In the genomic region with DNA sequence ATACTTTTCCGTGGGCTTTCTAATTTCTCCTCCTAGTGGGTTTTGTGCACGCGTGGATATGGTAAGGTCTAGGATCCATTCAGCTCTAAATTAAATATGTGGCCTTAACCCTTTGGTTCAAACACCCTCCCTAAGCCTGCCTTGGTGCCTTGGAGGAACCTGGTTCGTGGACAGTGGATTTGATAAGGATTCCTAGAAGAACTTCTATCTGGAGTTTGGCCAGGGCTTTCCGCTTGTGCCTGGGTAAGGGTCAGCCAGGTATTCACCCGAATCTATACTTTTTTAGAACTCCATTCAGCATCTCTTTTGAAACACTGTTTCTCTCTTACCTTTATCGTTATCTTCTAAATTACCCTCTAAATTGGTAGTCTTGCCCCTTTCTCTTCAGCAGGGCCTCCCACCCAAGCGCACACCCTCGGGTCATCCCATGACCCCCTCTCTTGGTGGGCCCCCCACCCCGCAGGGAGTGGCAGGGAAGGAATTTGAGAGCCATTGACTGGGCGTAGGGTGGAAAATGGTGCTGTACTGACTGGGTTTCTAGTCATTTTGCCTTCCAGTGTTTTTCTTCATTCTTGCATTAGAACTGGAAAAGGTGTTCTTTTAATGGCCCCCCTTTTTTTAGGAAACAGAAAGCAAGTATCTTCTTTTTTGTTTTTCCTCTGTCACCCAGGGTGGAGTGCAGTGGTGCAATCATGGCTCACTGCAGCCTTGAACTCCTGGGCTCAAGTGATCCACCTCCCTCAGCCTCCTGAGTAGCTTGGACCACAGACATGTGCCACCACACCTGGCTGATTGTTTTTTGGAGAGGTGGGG, we compare ENCODE assay signal across 8 cellular contexts. TPM values are rescaled to one million over a fixed set of nuclear protein-coding genes. Genes with fewer than 3 reads are reported as not detected.
DNase-seq lines count a peak whose midpoint lies in the region; ATAC-seq, FAIRE-seq and TF ChIP-seq lines count a peak whose summit lies in the region.

No MANE protein-coding gene starts in this region.

- CTCF ChIA-PET in SK-N-SH (lab: Yijun Ruan, JAX): interaction anchor here (1.7 to 1.8 kb wide), 2 partner anchors 95 to 164 kb away, joined by 3 to 4 read pairs; no protein-coding TSS in a partner anchor

- TF ChIP-seq EP300 in SK-N-SH (IDR thresholded peaks at IDR 0.05; ENCODE audit: borderline replicate concordance in 1 of 2, low read depth in 1 of 2, low read length in 1 of 2): no peak

- H3K27me3 ChIP-seq in SK-N-SH (ENCODE audit: insufficient read depth) (no peaks in the 10 kb centered on the region), iPS-15b (ENCODE audit: control insufficient read depth, insufficient read depth, low read length) (peaks cover 3% of the 10 kb centered on the region), smooth muscle cell (ENCODE audit: low read depth) (no peaks in the 10 kb centered on the region)

- peaks cover 4% of the 10 kb centered on the region for H3K36me3 Mint-ChIP-seq in activated T-helper 1 cell treated with anti-CD3 and anti-CD28 coated beads, Interleukin-12 subunit alpha, Interleukin-12 subunit beta, Interleukin-2, Interleukin-4 antibody, amounts not matched to agents 30 ng/mL and 10 ng/mL and 1 ng/mL, durations not matched to agents 14 hours and 24 hours and 36 hours (ENCODE audit: low read depth)

- H3K4me1 Mint-ChIP-seq in activated T-helper 1 cell treated with anti-CD3 and anti-CD28 coated beads, Interleukin-12 subunit alpha, Interleukin-12 subunit beta, Interleukin-2, Interleukin-4 antibody, amounts not matched to agents 30 ng/mL and 10 ng/mL and 1 ng/mL, durations not matched to agents 14 hours and 24 hours and 36 hours (ENCODE audit: low read depth): peaks cover 9% of the 10 kb centered on the region

- H3K36me3 ChIP-seq in SK-N-SH (replicated peaks in 1 of 2; ENCODE audit: control insufficient read depth in 1 of 2, insufficient read depth in 2 of 2, low read length in 1 of 2): peaks cover 0 to 9% of the 10 kb centered on the region in 2 experiments
- no peaks in the 10 kb centered on the region for H3K36me3 ChIP-seq in iPS-15b (ENCODE audit: control insufficient read depth, insufficient read depth, low read length)
- H3K36me3 ChIP-seq in smooth muscle cell (ENCODE audit: low read depth): no peaks in the 10 kb centered on the region

- H3K9me2 ChIP-seq in SK-N-SH: no peaks in the 10 kb centered on the region

- POLR2A ChIA-PET in SK-N-SH (lab: Yijun Ruan, JAX): no interaction called here

- ATAC-seq in SK-N-SH treated with all-trans-retinoic acid at 6 μM for 48 hours: no peak

- no peak for TF ChIP-seq RAD21 in SK-N-SH (IDR thresholded peaks at IDR 0.05; ENCODE audit: low read length)

- no peak for TF ChIP-seq POLR2A in GM12891 (IDR thresholded peaks at IDR 0.05; ENCODE audit: low read depth, low read length)

- H4K20me1 ChIP-seq in SK-N-SH (ENCODE audit: insufficient read depth): peaks cover 47% of the 10 kb centered on the region
- peaks cover 61% of the 10 kb centered on the region for H4K20me1 ChIP-seq in smooth muscle cell (ENCODE audit: low read depth)

- peak overlapping the region; percentile 80 to 82 for H3K4me3 ChIP-seq in SK-N-SH (ENCODE audit: low read depth in 2 of 2, low read length in 1 of 2)
- peak overlapping the region; percentile 73 for H3K4me3 ChIP-seq in iPS-15b (ENCODE audit: low read depth, low read length)
- H3K4me3 ChIP-seq in smooth muscle cell: peak overlapping the region; percentile 92

- intact Hi-C loops in activated T-helper 1 cell treated with anti-CD3 and anti-CD28 coated beads, Interleukin-12 subunit alpha, Interleukin-12 subunit beta, Interleukin-2, Interleukin-4 antibody, amounts not matched to agents 30 ng/mL and 10 ng/mL and 1 ng/mL, durations not matched to agents 14 hours and 24 hours and 36 hours (cut with micrococcal nuclease): no loop called here

- no peaks in the 10 kb centered on the region for H3K9me3 ChIP-seq in SK-N-SH
- H3K9me3 ChIP-seq in iPS-15b (ENCODE audit: control insufficient read depth, insufficient read depth, low read length): no peaks in the 10 kb centered on the region
- H3K9me3 ChIP-seq in smooth muscle cell (replicated peaks; ENCODE audit: low read depth): no peaks in the 10 kb centered on the region

- peaks cover 62% of the 10 kb centered on the region for H3K79me2 ChIP-seq in SK-N-SH (ENCODE audit: insufficient read depth)
- peaks cover 61% of the 10 kb centered on the region for H3K79me2 ChIP-seq in smooth muscle cell (ENCODE audit: low read depth)

- H3K4me1 ChIP-seq in SK-N-SH (ENCODE audit: control insufficient read depth in 1 of 2, insufficient read depth in 2 of 2, low read depth in 1 of 2, low read length in 1 of 2) (peaks cover 10 to 37% of the 10 kb centered on the region in 2 experiments; a peak in 3 of 4 replicates), iPS-15b (ENCODE audit: control insufficient read depth, insufficient read depth, low read length) (peaks cover 8% of the 10 kb centered on the region), smooth muscle cell (ENCODE audit: low read depth) (peaks cover 23% of the 10 kb centered on the region)

- no peak for TF ChIP-seq CTCF in SK-N-SH (IDR thresholded peaks at IDR 0.05)
- no peak for TF ChIP-seq CTCF in smooth muscle cell (IDR thresholded peaks at IDR 0.05; ENCODE audit: borderline replicate concordance, insufficient read depth, poor library complexity, severe bottlenecking)
- no peak for TF ChIP-seq CTCF in GM10266 (IDR thresholded peaks at IDR 0.05; ENCODE audit: control insufficient read depth, insufficient read depth, low read depth, missing control alignments)

- H3K9me3 Mint-ChIP-seq in activated T-helper 1 cell treated with anti-CD3 and anti-CD28 coated beads, Interleukin-12 subunit alpha, Interleukin-12 subunit beta, Interleukin-2, Interleukin-4 antibody, amounts not matched to agents 30 ng/mL and 10 ng/mL and 1 ng/mL, durations not matched to agents 14 hours and 24 hours and 36 hours: no peaks in the 10 kb centered on the region

- 55% methylated on average over 10 of the region's 11 CpGs for WGBS in SK-N-SH (ENCODE audit: low lambda C conversion rate)
- WGBS in smooth muscle cell (ENCODE audit: low lambda C conversion rate): 50% methylated on average over 11 of the region's 11 CpGs

- peak overlapping the region; percentile 4 for H3K27ac Mint-ChIP-seq in activated T-helper 1 cell treated with anti-CD3 and anti-CD28 coated beads, Interleukin-12 subunit alpha, Interleukin-12 subunit beta, Interleukin-2, Interleukin-4 antibody, amounts not matched to agents 30 ng/mL and 10 ng/mL and 1 ng/mL, durations not matched to agents 14 hours and 24 hours and 36 hours

- peak overlapping the region; percentile 92 for H3K9ac ChIP-seq in SK-N-SH
- no peak overlapping the region for H3K9ac ChIP-seq in iPS-15b (ENCODE audit: low read depth, low read length)
- peak overlapping the region; percentile 86 for H3K9ac ChIP-seq in smooth muscle cell (ENCODE audit: low read depth)

- H3K4me3 Mint-ChIP-seq in activated T-helper 1 cell treated with anti-CD3 and anti-CD28 coated beads, Interleukin-12 subunit alpha, Interleukin-12 subunit beta, Interleukin-2, Interleukin-4 antibody, amounts not matched to agents 30 ng/mL and 10 ng/mL and 1 ng/mL, durations not matched to agents 14 hours and 24 hours and 36 hours: peak overlapping the region; percentile 79

- peaks cover 31% of the 10 kb centered on the region for H3K27me3 Mint-ChIP-seq in activated T-helper 1 cell treated with anti-CD3 and anti-CD28 coated beads, Interleukin-12 subunit alpha, Interleukin-12 subunit beta, Interleukin-2, Interleukin-4 antibody, amounts not matched to agents 30 ng/mL and 10 ng/mL and 1 ng/mL, durations not matched to agents 14 hours and 24 hours and 36 hours (ENCODE audit: insufficient read depth)

- H3K4me2 ChIP-seq in SK-N-SH: peak overlapping the region; percentile 89
- peak overlapping the region; percentile 94 for H3K4me2 ChIP-seq in smooth muscle cell

- H2AFZ ChIP-seq in SK-N-SH (ENCODE audit: low read depth) (no peak overlapping the region), smooth muscle cell (ENCODE audit: low read depth) (no peak overlapping the region)

- DNase-seq in SK-N-SH: no peak
- no peak for DNase-seq in activated T-helper 1 cell treated with anti-CD3 and anti-CD28 coated beads, Interleukin-12 subunit alpha, Interleukin-12 subunit beta, Interleukin-2, Interleukin-4 antibody, amounts not matched to agents 30 ng/mL and 10 ng/mL and 1 ng/mL, durations not matched to agents 14 hours and 24 hours and 36 hours (ENCODE audit: low spot score)
- DNase-seq in smooth muscle cell (lab: John Stamatoyannopoulos, UW; ENCODE audit: unreplicated experiment): no peak
- DNase-seq in GM10266 (ENCODE audit: extremely low spot score): no peak
- DNase-seq in MV-4-11 (lab: John Stamatoyannopoulos, UW): no peak
- DNase-seq in GM12891 (ENCODE audit: insufficient read length, low spot score): no peak

- no peak for FAIRE-seq in GM12891 (lab: Jason Lieb, UNC)

- H3F3A ChIP-seq in SK-N-SH (replicated peaks; ENCODE audit: insufficient read depth) (peaks cover 22% of the 10 kb centered on the region), smooth muscle cell (ENCODE audit: low read depth) (peaks cover 11% of the 10 kb centered on the region)

- H3K27ac ChIP-seq in SK-N-SH (ENCODE audit: low read depth in 2 of 2, low read length in 1 of 2) (peak overlapping the region; percentile 70 to 78), smooth muscle cell (ENCODE audit: low read depth) (peak overlapping the region; percentile 61)

TF ChIP-seq in SK-N-SH, 30 proteins besides CTCF, POLR2A, EP300 and RAD21 (continues in another document):
- no peak for TF ChIP-seq RCOR1 (IDR thresholded peaks at IDR 0.05; ENCODE audit: low read length)

TF ChIP-seq in GM12891, 5 proteins besides CTCF, POLR2A, EP300 and RAD21:
- no peak for TF ChIP-seq TAF1 (IDR thresholded peaks at IDR 0.05; ENCODE audit: low read depth, low read length)
- TF ChIP-seq PAX5 (IDR thresholded peaks at IDR 0.05; ENCODE audit: insufficient read depth, low read length, severe bottlenecking): no peak
- TF ChIP-seq SPI1 (IDR thresholded peaks at IDR 0.05; ENCODE audit: low read depth, low read length): no peak
- no peak for TF ChIP-seq POLR2AphosphoS5 (IDR thresholded peaks at IDR 0.05; ENCODE audit: low read depth, low read length)
- TF ChIP-seq POU2F2 (IDR thresholded peaks at IDR 0.05; ENCODE audit: low read depth, low read length): no peak

RNA-seq across cellular contexts. Expression of a gene that starts 1.8 kb away (rescaled TPM):
- polyA plus RNA-seq in SK-N-SH (2012; rRNA removed): 12.1 and 15.7 TPM in 2 replicates
- polyA plus RNA-seq in SK-N-SH (2012; cell fraction: cytosol; rRNA removed): 12.9 and 15.1 TPM in 2 replicates
- 10.4 and 11.4 TPM in 2 replicates for polyA plus RNA-seq in SK-N-SH (2012; cell fraction: nucleus; rRNA removed)
- 3.7 and 3.9 TPM in 2 replicates for total RNA-seq in activated T-helper 1 cell treated with anti-CD3 and anti-CD28 coated beads, Interleukin-12 subunit alpha, Interleukin-12 subunit beta, Interleukin-2, Interleukin-4 antibody, amounts not matched to agents 30 ng/mL and 10 ng/mL and 1 ng/mL, durations not matched to agents 14 hours and 24 hours and 36 hours
- 29.6 and 38.0 TPM in 2 replicates for total RNA-seq in smooth muscle cell
- 8.5 and 14.3 TPM in 2 replicates for polyA plus RNA-seq in smooth muscle cell
- polyA plus RNA-seq in GM12891 (2012; ENCODE audit: low read depth, missing spikeins): 1.9 TPM
